ENCODE assay signal across 15 cellular contexts in the genomic region with DNA sequence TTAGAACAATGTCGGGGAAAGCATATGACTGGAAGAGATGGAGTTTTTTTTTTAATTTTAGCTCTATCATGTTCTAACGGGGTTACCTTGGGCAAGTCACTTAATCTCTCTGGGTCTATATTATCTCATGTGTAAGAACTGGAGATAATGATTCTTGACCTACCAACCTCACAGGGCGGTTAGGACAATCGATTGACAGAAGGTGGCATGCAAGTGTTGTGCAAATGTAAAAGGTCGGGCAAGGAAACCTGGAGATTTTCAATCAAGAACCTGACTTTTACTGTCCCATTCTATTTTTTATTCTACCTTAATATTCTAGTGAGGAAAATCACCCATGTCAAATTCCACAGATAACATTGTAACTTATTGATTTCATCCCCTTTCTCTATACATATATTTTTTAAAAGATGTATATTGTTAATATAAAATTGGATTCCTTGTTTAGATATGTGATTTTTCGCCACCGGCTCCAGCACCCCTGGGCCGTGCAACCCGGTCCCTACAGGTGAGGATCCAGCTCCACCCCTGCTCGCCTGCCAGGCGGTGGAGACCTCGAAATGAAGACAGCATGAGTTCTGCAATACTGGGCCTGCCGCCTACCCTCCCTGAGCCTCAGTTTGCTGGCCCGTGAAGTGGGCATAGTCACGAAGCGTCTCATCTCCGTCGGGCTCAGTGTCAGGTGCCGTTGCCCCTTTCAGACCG.
DNase-seq lines count a peak whose midpoint lies in the region; ATAC-seq and TF ChIP-seq lines count a peak whose summit lies in the region.
"Had no signal": no experiment of that assay in that cellular context is flagged by ENCODE, and none has a peak within 500 bp of the region (broad histone marks: within the 10 kb centered on the region; RNA-seq: fewer than 3 reads in every experiment).

No MANE protein-coding gene starts in this region.

- intact Hi-C loops in natural killer cell (cut with micrococcal nuclease) = no loop called here

- H3K9ac ChIP-seq in neural progenitor cell = no peak overlapping the region

- no peak for TF ChIP-seq CTCF in GM12865 (IDR thresholded peaks at IDR 0.05; ENCODE audit: insufficient read depth, low read depth, low read length, missing control alignments)
- peak; percentile 22 for TF ChIP-seq CTCF in neural progenitor cell (IDR thresholded peaks at IDR 0.05)
- TF ChIP-seq CTCF in natural killer cell (IDR thresholded peaks at IDR 0.05) = no peak

- H3K4me2 ChIP-seq in neural progenitor cell = no peak overlapping the region

- H3K4me1 Mint-ChIP-seq in neural progenitor cell (no peaks in the 10 kb centered on the region), natural killer cell (no peaks in the 10 kb centered on the region)
- H3K4me1 Mint-ChIP-seq: CD4-positive, alpha-beta memory T cell; IgD-negative memory B cell had no signal

- no peaks in the 10 kb centered on the region for H3K27me3 Mint-ChIP-seq in neural progenitor cell (ENCODE audit: insufficient read depth, low read depth)
- no peaks in the 10 kb centered on the region for H3K27me3 Mint-ChIP-seq in natural killer cell (ENCODE audit: low read depth in 2 of 2)
- H3K27me3 Mint-ChIP-seq: CD4-positive, alpha-beta memory T cell; IgD-negative memory B cell had no signal

- peaks cover 2% of the 10 kb centered on the region for H3K9me3 ChIP-seq in neural progenitor cell (ENCODE audit: low read depth)

- H3K4me3 Mint-ChIP-seq in neural progenitor cell = no peak overlapping the region
- H3K4me3 Mint-ChIP-seq in natural killer cell = no peak overlapping the region
- H3K4me3 Mint-ChIP-seq: CD4-positive, alpha-beta memory T cell; IgD-negative memory B cell had no signal

- in situ Hi-C loops in KBM-7 (cut with MboI; ENCODE audit: low pct_unique_long_range_greater_than_20kb, low sequenced_read_pairs) = no loop called here

- H3K36me3 ChIP-seq in neural progenitor cell = no peaks in the 10 kb centered on the region

- no peak overlapping the region for H3K27ac ChIP-seq in neural progenitor cell
- H3K27ac ChIP-seq: 22Rv1 had no signal

- H3K79me2 ChIP-seq in neural progenitor cell (ENCODE audit: low read depth) = no peaks in the 10 kb centered on the region

- H3K4me1 ChIP-seq in neural progenitor cell = no peaks in the 10 kb centered on the region

- H3F3A ChIP-seq in neural progenitor cell (ENCODE audit: low read depth) = no peaks in the 10 kb centered on the region

- H3K4me3 ChIP-seq in GM12865 (ENCODE audit: low read depth, low read length) (no peak overlapping the region), neural progenitor cell (no peak overlapping the region)

- H2AFZ ChIP-seq in neural progenitor cell (replicated peaks) = no peak overlapping the region

- no peaks in the 10 kb centered on the region for H3K9me3 Mint-ChIP-seq in neural progenitor cell
- no peaks in the 10 kb centered on the region for H3K9me3 Mint-ChIP-seq in natural killer cell
- H3K9me3 Mint-ChIP-seq: IgD-negative memory B cell had no signal

- H3K36me3 Mint-ChIP-seq in neural progenitor cell (no peaks in the 10 kb centered on the region), natural killer cell (no peaks in the 10 kb centered on the region)
- H3K36me3 Mint-ChIP-seq: CD4-positive, alpha-beta memory T cell; IgD-negative memory B cell had no signal

- H4K20me1 ChIP-seq in neural progenitor cell (ENCODE audit: low read depth) = no peaks in the 10 kb centered on the region

- ATAC-seq in natural killer cell (no peak), HG02571 (IDR thresholded peaks at IDR 0.05; ENCODE audit: unreplicated experiment) (no peak)

- H3K27ac Mint-ChIP-seq in neural progenitor cell = no peak overlapping the region
- H3K27ac Mint-ChIP-seq in natural killer cell = no peak overlapping the region
- H3K27ac Mint-ChIP-seq: CD4-positive, alpha-beta memory T cell; IgD-negative memory B cell had no signal

- DNase-seq in DMS53 (lab: John Stamatoyannopoulos, UW) = peak; percentile 15
- no peak for DNase-seq in DMS53 treated with DMSO at 0.1 percent for 48 hours (lab: John Stamatoyannopoulos, UW; ENCODE audit: unreplicated experiment)
- peak; percentile 1 for DNase-seq in GM12865 (ENCODE audit: low read depth)
- peak; percentile 1 for DNase-seq in OCI-M1 (lab: John Stamatoyannopoulos, UW)
- DNase-seq in neural progenitor cell (ENCODE audit: low spot score) = peak; percentile 9
- DNase-seq in natural killer cell = no peak
- DNase-seq in KBM-7 = no peak
- DNase-seq: AML-193; C1 segment of cervical spinal cord; CD4-positive, alpha-beta memory T cell; DND-41; GDM1 had no signal

- no peaks in the 10 kb centered on the region for H3K27me3 ChIP-seq in neural progenitor cell

Comparison
In these comparisons a context has a peak if more than half of its experiments do, and no peak if none do; other contexts are left out.
1. DNase-seq: peak in DMS53 (single experiment), GM12865 (single experiment), OCI-M1 (single experiment) and neural progenitor cell (single experiment); none in DMS53 treated with DMSO at 0.1 percent for 48 hours (single experiment), natural killer cell (single experiment) and KBM-7 (single experiment).